Comparison of ENCODE assay signal across 26 cellular contexts in genomic region chr9:125999504-125999881, GRCh38.
"Had no signal": no experiment of that assay in that cellular context is flagged by ENCODE, and none has a peak within 500 bp of the region (broad histone marks: within the 10 kb centered on the region; RNA-seq: fewer than 3 reads in every experiment).

No MANE protein-coding gene starts in this region.

- ATAC-seq: activated T-cell treated with anti-CD3 and anti-CD28 coated beads, Interleukin-2, amount 50 U/mL, for 4 hours; PC-3; T-cell had no signal

- H3K9me3 Mint-ChIP-seq: activated CD4-positive, alpha-beta memory T cell treated with anti-CD3 and anti-CD28 coated beads for 36 hours; activated CD4-positive, alpha-beta T cell treated with anti-CD3 and anti-CD28 coated beads, Interleukin-2, amount 10 ng/mL, durations not matched to agents 7 days and 5 days; activated naive CD4-positive, alpha-beta T cell treated with anti-CD3 and anti-CD28 coated beads, Interleukin-2, amount 50 U/mL, for 24 hours; activated T-cell treated with anti-CD3 and anti-CD28 coated beads, Interleukin-2, amount 50 U/mL, for 4 hours; T-cell had no signal

- H3K36me3 ChIP-seq: breast epithelium had no signal

- DNase-seq: activated CD4-positive, alpha-beta memory T cell treated with anti-CD3 and anti-CD28 coated beads for 36 hours; activated CD4-positive, alpha-beta T cell treated with anti-CD3 and anti-CD28 coated beads, Interleukin-2, amount 10 ng/mL, durations not matched to agents 7 days and 5 days; activated CD4-positive, CD25-positive, alpha-beta regulatory T cell; activated CD8-positive, alpha-beta memory T cell treated with anti-CD3 and anti-CD28 coated beads for 24 hours; activated gamma-delta T cell treated with Interleukin-2 at 50 U/mL for 16 hours; activated T-cell treated with anti-CD3 and anti-CD28 coated beads, Interleukin-2, amount 50 U/mL, for 4 hours; central memory CD4-positive, alpha-beta T cell; NCI-H1092; NCI-H1417; NCI-H1694; NCI-H2029; NCI-H2107; NCI-H2171 treated with DMSO at 0.1 percent for 48 hours; NCI-H345; NCI-H510A; NCI-H526 treated with DMSO at 0.1 percent for 48 hours; PC-3; SHP77; T-cell; T-helper 2 cell; T1000 had no signal

- H3K27ac Mint-ChIP-seq: activated CD4-positive, alpha-beta memory T cell treated with anti-CD3 and anti-CD28 coated beads for 36 hours; activated CD4-positive, alpha-beta T cell treated with anti-CD3 and anti-CD28 coated beads, Interleukin-2, amount 10 ng/mL, durations not matched to agents 7 days and 5 days; activated naive CD4-positive, alpha-beta T cell treated with anti-CD3 and anti-CD28 coated beads, Interleukin-2, amount 50 U/mL, for 24 hours; T-cell had no signal

- H3K36me3 Mint-ChIP-seq: activated CD4-positive, alpha-beta memory T cell treated with anti-CD3 and anti-CD28 coated beads for 36 hours; activated naive CD4-positive, alpha-beta T cell treated with anti-CD3 and anti-CD28 coated beads, Interleukin-2, amount 50 U/mL, for 24 hours; T-cell had no signal

- H3K4me3 ChIP-seq: breast epithelium had no signal

- H3K27ac ChIP-seq: breast epithelium, KMS-11 had no signal

- H3K4me3 Mint-ChIP-seq: activated CD4-positive, alpha-beta memory T cell treated with anti-CD3 and anti-CD28 coated beads for 36 hours; activated CD4-positive, alpha-beta T cell treated with anti-CD3 and anti-CD28 coated beads, Interleukin-2, amount 10 ng/mL, durations not matched to agents 7 days and 5 days; activated naive CD4-positive, alpha-beta T cell treated with anti-CD3 and anti-CD28 coated beads, Interleukin-2, amount 50 U/mL, for 24 hours; activated T-cell treated with anti-CD3 and anti-CD28 coated beads, Interleukin-2, amount 50 U/mL, for 4 hours; T-cell had no signal

- H3K27me3 Mint-ChIP-seq: activated CD4-positive, alpha-beta memory T cell treated with anti-CD3 and anti-CD28 coated beads for 36 hours; activated CD4-positive, alpha-beta T cell treated with anti-CD3 and anti-CD28 coated beads, Interleukin-2, amount 10 ng/mL, durations not matched to agents 7 days and 5 days had no signal

- FAIRE-seq: RCC 7860, TTC549 had no signal

- H3K4me1 Mint-ChIP-seq: activated CD4-positive, alpha-beta T cell treated with anti-CD3 and anti-CD28 coated beads, Interleukin-2, amount 10 ng/mL, durations not matched to agents 7 days and 5 days; activated naive CD4-positive, alpha-beta T cell treated with anti-CD3 and anti-CD28 coated beads, Interleukin-2, amount 50 U/mL, for 24 hours; T-cell had no signal

- H3K9me3 ChIP-seq: breast epithelium had no signal

- H3K4me2 ChIP-seq: KMS-11 had no signal

- H3K4me1 ChIP-seq: breast epithelium had no signal

- H3K9ac ChIP-seq: KMS-11 had no signal
